ENCODE assay signal across 8 cellular contexts in the genomic region with DNA sequence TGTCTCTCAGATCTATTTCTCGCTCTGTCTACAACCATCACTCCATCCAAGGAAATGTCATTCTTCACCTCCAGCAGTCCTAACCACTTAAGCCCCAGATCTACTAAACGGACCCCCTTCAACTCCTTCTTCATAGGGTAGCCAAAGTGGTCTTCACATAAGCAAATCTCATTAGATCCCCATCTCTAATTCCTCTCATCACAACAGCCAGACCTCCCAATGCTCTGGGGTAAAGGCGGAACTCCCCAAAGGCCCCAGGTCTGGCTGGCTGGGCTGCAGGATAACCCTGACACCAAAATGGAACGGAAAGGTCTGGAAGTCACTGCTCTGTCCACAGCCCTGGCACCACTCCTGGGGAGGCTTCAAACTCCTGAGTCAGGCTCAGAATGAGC. TPM values are rescaled to one million over a fixed set of nuclear protein-coding genes. Genes with fewer than 3 reads are reported as not detected.
DNase-seq lines count a peak whose midpoint lies in the region; ATAC-seq and TF ChIP-seq lines count a peak whose summit lies in the region.
"Had no signal": no experiment of that assay in that cellular context is flagged by ENCODE, and none has a peak within 500 bp of the region (broad histone marks: within the 10 kb centered on the region; RNA-seq: fewer than 3 reads in every experiment).

No MANE protein-coding gene starts in this region.

- H3K9me3 ChIP-seq in Karpas-422 (ENCODE audit: low read length) (no peaks in the 10 kb centered on the region), liver (ENCODE audit: control insufficient read depth in 4 of 4, low read length in 3 of 4) (no peaks in the 10 kb centered on the region), suprapubic skin (no peaks in the 10 kb centered on the region)

- no peaks in the 10 kb centered on the region for H3K9me2 ChIP-seq in Karpas-422 (replicated peaks; ENCODE audit: insufficient read depth, low read length)

- intact Hi-C loops in activated T-helper 2 cell treated with anti-CD3 and anti-CD28 coated beads, Interferon-gamma antibody, Interleukin-2, Interleukin-4, amounts not matched to agents 10 μg/mL and 5 μg/mL and 100 μg/mL, durations not matched to agents 14 hours and 24 hours and 36 hours (cut with micrococcal nuclease), result loop anchor here (1.0 to 2.0 kb wide), 2 partner anchors 12 to 47 kb away; a partner anchor contains a TSS

- H2AFZ ChIP-seq in Karpas-422 (ENCODE audit: low read length), result no peak overlapping the region

- no peak overlapping the region for H3K4me3 ChIP-seq in Karpas-422 (ENCODE audit: low read length)
- no peak overlapping the region for H3K4me3 ChIP-seq in liver (ENCODE audit: low read depth in 1 of 3, low read length in 3 of 3)
- H3K4me3 ChIP-seq in suprapubic skin, result no peak overlapping the region

- TF ChIP-seq EP300 in suprapubic skin (IDR thresholded peaks at IDR 0.05), result no peak

- WGBS in liver, result 43% methylated on average over 4 of the region's 4 CpGs
- WGBS in suprapubic skin, result 57% methylated on average over 3 of the region's 4 CpGs

- no peaks in the 10 kb centered on the region for H3K27me3 ChIP-seq in Karpas-422 (ENCODE audit: low read length)
- no peaks in the 10 kb centered on the region for H3K27me3 ChIP-seq in liver (ENCODE audit: control insufficient read depth in 4 of 4, insufficient read depth in 4 of 4, low read length in 3 of 4)
- H3K27me3 ChIP-seq in suprapubic skin, result no peaks in the 10 kb centered on the region

- H3K36me3 Mint-ChIP-seq in activated T-helper 2 cell treated with anti-CD3 and anti-CD28 coated beads, Interferon-gamma antibody, Interleukin-2, Interleukin-4, amounts not matched to agents 10 μg/mL and 5 μg/mL and 100 μg/mL, durations not matched to agents 14 hours and 24 hours and 36 hours (ENCODE audit: low read depth), result peaks cover 8% of the 10 kb centered on the region

- no peaks in the 10 kb centered on the region for H3K27me3 Mint-ChIP-seq in activated T-helper 2 cell treated with anti-CD3 and anti-CD28 coated beads, Interferon-gamma antibody, Interleukin-2, Interleukin-4, amounts not matched to agents 10 μg/mL and 5 μg/mL and 100 μg/mL, durations not matched to agents 14 hours and 24 hours and 36 hours (ENCODE audit: low read depth)

- H3K27ac Mint-ChIP-seq in activated T-helper 2 cell treated with anti-CD3 and anti-CD28 coated beads, Interferon-gamma antibody, Interleukin-2, Interleukin-4, amounts not matched to agents 10 μg/mL and 5 μg/mL and 100 μg/mL, durations not matched to agents 14 hours and 24 hours and 36 hours, result peak overlapping the region; percentile 75

- peak overlapping the region; percentile 69 for H3K9ac ChIP-seq in Karpas-422 (ENCODE audit: low read length)
- peak overlapping the region in 1 of 2 donors; percentile 51 for H3K9ac ChIP-seq in liver (ENCODE audit: low read depth in 1 of 2, low read length in 2 of 2)

- no peak for TF ChIP-seq CTCF in liver (IDR thresholded peaks at IDR 0.05; ENCODE audit: low read depth, low read length, missing input control)
- TF ChIP-seq CTCF in suprapubic skin (IDR thresholded peaks at IDR 0.05), result no peak

- H4K20me1 ChIP-seq in Karpas-422 (ENCODE audit: insufficient read depth, low read depth, low read length), result no peaks in the 10 kb centered on the region

- peak overlapping the region; percentile 61 for H3K4me2 ChIP-seq in Karpas-422 (ENCODE audit: low read depth, low read length, poor library complexity, severe bottlenecking)

- no peaks in the 10 kb centered on the region for H3K9me3 Mint-ChIP-seq in activated T-helper 2 cell treated with anti-CD3 and anti-CD28 coated beads, Interferon-gamma antibody, Interleukin-2, Interleukin-4, amounts not matched to agents 10 μg/mL and 5 μg/mL and 100 μg/mL, durations not matched to agents 14 hours and 24 hours and 36 hours

- no peak for TF ChIP-seq POLR2A in suprapubic skin (IDR thresholded peaks at IDR 0.05)

- peaks cover 49% of the 10 kb centered on the region for H3K4me1 ChIP-seq in Karpas-422 (ENCODE audit: low read length)
- H3K4me1 ChIP-seq in liver (ENCODE audit: control insufficient read depth in 4 of 4, insufficient read depth in 4 of 4, low read length in 3 of 4), result peaks cover 26 to 36% (median 29%) of the 10 kb centered on the region in 4 donors
- H3K4me1 ChIP-seq in suprapubic skin, result peaks cover 65% of the 10 kb centered on the region

- H3K79me2 ChIP-seq in Karpas-422 (ENCODE audit: low read length), result peaks cover 51% of the 10 kb centered on the region

- H3K4me1 Mint-ChIP-seq in activated T-helper 2 cell treated with anti-CD3 and anti-CD28 coated beads, Interferon-gamma antibody, Interleukin-2, Interleukin-4, amounts not matched to agents 10 μg/mL and 5 μg/mL and 100 μg/mL, durations not matched to agents 14 hours and 24 hours and 36 hours (ENCODE audit: low read depth), result peaks cover 41% of the 10 kb centered on the region

- H3K4me3 Mint-ChIP-seq in activated T-helper 2 cell treated with anti-CD3 and anti-CD28 coated beads, Interferon-gamma antibody, Interleukin-2, Interleukin-4, amounts not matched to agents 10 μg/mL and 5 μg/mL and 100 μg/mL, durations not matched to agents 14 hours and 24 hours and 36 hours (ENCODE audit: low read depth), result peak overlapping the region; percentile 45

- ATAC-seq in HG03442 (IDR thresholded peaks at IDR 0.05; ENCODE audit: unreplicated experiment), result no peak

- TF ChIP-seq RAD21 in liver (IDR thresholded peaks at IDR 0.05), result no peak

- DNase-seq in Karpas-422 (no peak), suprapubic skin (ENCODE audit: low spot score in 2 of 2) (no peak), NCI-H526 (lab: John Stamatoyannopoulos, UW) (no peak)
- DNase-seq in activated T-helper 2 cell treated with anti-CD3 and anti-CD28 coated beads, Interferon-gamma antibody, Interleukin-2, Interleukin-4, amounts not matched to agents 10 μg/mL and 5 μg/mL and 100 μg/mL, durations not matched to agents 14 hours and 24 hours and 36 hours (ENCODE audit: low spot score), result no peak
- no peak for DNase-seq in stimulated activated CD8-positive, alpha-beta memory T cell treated with anti-CD3 and anti-CD28 coated beads, Interleukin-4, amount 100 ng/mL, for 48 hours
- DNase-seq: effector CD4-positive, alpha-beta T cell had no signal

- peak overlapping the region; percentile 99 for H3K27ac ChIP-seq in Karpas-422 (ENCODE audit: low read length)
- peak overlapping the region; percentile 72 to 88 for H3K27ac ChIP-seq in liver (ENCODE audit: low read depth in 1 of 2, low read length in 2 of 2)
- H3K27ac ChIP-seq in suprapubic skin, result peak overlapping the region; percentile 67

- H3K36me3 ChIP-seq in Karpas-422 (ENCODE audit: insufficient read depth, low read length), result peaks cover 8% of the 10 kb centered on the region; the same call in 1 of the 2 replicates
- no peaks in the 10 kb centered on the region for H3K36me3 ChIP-seq in liver (ENCODE audit: control insufficient read depth in 4 of 4, insufficient read depth in 3 of 4, low read depth in 1 of 4, low read length in 3 of 4)
- peaks cover 4% of the 10 kb centered on the region for H3K36me3 ChIP-seq in suprapubic skin

TF ChIP-seq in liver, 16 proteins besides CTCF, POLR2A, EP300 and RAD21:
- no peak for TF ChIP-seq JUND (IDR thresholded peaks at IDR 0.05)
- TF ChIP-seq, protein P1, sequence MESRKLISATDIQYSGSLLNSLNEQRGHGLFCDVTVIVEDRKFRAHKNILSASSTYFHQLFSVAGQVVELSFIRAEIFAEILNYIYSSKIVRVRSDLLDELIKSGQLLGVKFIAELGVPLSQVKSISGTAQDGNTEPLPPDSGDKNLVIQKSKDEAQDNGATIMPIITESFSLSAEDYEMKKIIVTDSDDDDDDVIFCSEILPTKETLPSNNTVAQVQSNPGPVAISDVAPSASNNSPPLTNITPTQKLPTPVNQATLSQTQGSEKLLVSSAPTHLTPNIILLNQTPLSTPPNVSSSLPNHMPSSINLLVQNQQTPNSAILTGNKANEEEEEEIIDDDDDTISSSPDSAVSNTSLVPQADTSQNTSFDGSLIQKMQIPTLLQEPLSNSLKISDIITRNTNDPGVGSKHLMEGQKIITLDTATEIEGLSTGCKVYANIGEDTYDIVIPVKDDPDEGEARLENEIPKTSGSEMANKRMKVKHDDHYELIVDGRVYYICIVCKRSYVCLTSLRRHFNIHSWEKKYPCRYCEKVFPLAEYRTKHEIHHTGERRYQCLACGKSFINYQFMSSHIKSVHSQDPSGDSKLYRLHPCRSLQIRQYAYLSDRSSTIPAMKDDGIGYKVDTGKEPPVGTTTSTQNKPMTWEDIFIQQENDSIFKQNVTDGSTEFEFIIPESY (IDR thresholded peaks at IDR 0.05), result no peak

RNA-seq across cellular contexts. Expression of a gene that starts 11.1 kb away (rescaled TPM):
- total RNA-seq in Karpas-422 (2014; rRNA removed; shearing (Covaris generic); ENCODE audit: low replicate concordance), result 48.1 and 62.4 TPM in 2 replicates
- 33.0 and 35.1 TPM in 2 replicates for total RNA-seq in activated T-helper 2 cell treated with anti-CD3 and anti-CD28 coated beads, Interferon-gamma antibody, Interleukin-2, Interleukin-4, amounts not matched to agents 10 μg/mL and 5 μg/mL and 100 μg/mL, durations not matched to agents 14 hours and 24 hours and 36 hours
- 10 to 100 TPM; 16.1 to 53.1 TPM for total RNA-seq in liver
- polyA plus RNA-seq in liver, result 1 to 10 TPM; 3.9 to 9.8 TPM
- total RNA-seq in suprapubic skin, result 10 to 100 TPM in 3 of 4 donors, 1 to 10 TPM in 1; 7.1 to 16.5 (median 11.1) TPM

RNA-seq across cellular contexts. Expression of a gene that starts 26.6 kb away (rescaled TPM):
- total RNA-seq in Karpas-422 (2014; rRNA removed; shearing (Covaris generic); ENCODE audit: low replicate concordance), result 6.4 and 17.4 TPM in 2 replicates
- 19.7 and 21.9 TPM in 2 replicates for total RNA-seq in activated T-helper 2 cell treated with anti-CD3 and anti-CD28 coated beads, Interferon-gamma antibody, Interleukin-2, Interleukin-4, amounts not matched to agents 10 μg/mL and 5 μg/mL and 100 μg/mL, durations not matched to agents 14 hours and 24 hours and 36 hours
- total RNA-seq in liver (10 to 100 TPM in 1 of 2 donors, 1 to 10 TPM in 1; 7.3 to 20.2 TPM), suprapubic skin (10 to 100 TPM; 15.7 to 44.7 (median 23.2) TPM)
- 1 to 10 TPM; 4.3 to 9.7 TPM for polyA plus RNA-seq in liver
